ENCODE assay signal across 27 cellular contexts in the genomic region with DNA sequence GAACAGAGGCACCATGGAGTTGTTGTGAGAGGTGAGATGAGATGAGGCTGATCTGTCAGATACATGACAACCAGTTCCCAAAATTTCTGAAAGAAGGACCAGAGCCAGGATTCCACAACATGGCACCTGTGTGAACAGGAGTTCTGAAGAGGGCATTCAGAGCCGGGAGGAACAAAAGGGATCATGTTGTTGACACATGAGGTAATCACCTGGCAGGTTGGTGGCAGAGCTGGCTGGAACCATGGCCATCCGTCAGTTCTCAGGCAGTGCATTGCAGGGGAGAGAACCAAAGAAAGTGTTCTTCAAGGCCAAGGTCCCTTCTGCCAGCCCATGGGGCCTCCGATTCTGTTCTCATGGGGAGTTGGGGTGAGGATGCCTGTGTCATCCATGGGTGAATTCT. TPM values are rescaled to one million over a fixed set of nuclear protein-coding genes. Genes with fewer than 3 reads are reported as not detected.
A peak's percentile ranks its signal among the peaks of the same experiment; 100 is the strongest.
DNase-seq lines count a peak whose midpoint lies in the region; ATAC-seq lines count a peak whose summit lies in the region.
"Had no signal": no experiment of that assay in that cellular context is flagged by ENCODE, and none has a peak within 500 bp of the region (broad histone marks: within the 10 kb centered on the region; RNA-seq: fewer than 3 reads in every experiment).

No MANE protein-coding gene starts in this region.

- ATAC-seq in left lobe of liver (peak; percentile 98), HG03108 (IDR thresholded peaks at IDR 0.05; ENCODE audit: unreplicated experiment) (no peak), GM21360 (IDR thresholded peaks at IDR 0.05; ENCODE audit: unreplicated experiment) (no peak)
- ATAC-seq: foreskin keratinocyte; heart right ventricle; K562; lower lobe of right lung; mucosa of descending colon; right cardiac atrium; stimulated activated memory B cell treated with anti-CD40 and anti-IgM and Interleukin-4, amounts not matched to agents 10 μg/mL and 1 μg/mL and 100 μg/mL, for 72 hours had no signal

- DNase-seq in NCI-H2171 treated with DMSO at 0.1 percent for 48 hours (lab: John Stamatoyannopoulos, UW) (peak; percentile 58), NCI-H2171 (lab: John Stamatoyannopoulos, UW) (no peak), NCI-H2196 treated with DMSO at 0.1 percent for 48 hours (lab: John Stamatoyannopoulos, UW; ENCODE audit: unreplicated experiment) (peak; percentile 20), left lobe of liver (ENCODE audit: low spot score) (peak; percentile 82), GOT3 (lab: John Stamatoyannopoulos, UW) (no peak), SW 1271 (lab: John Stamatoyannopoulos, UW) (no peak)
- DNase-seq: activated CD4-positive, alpha-beta T cell treated with anti-CD3 and anti-CD28 coated beads for 1 hour; activated T-cell treated with anti-CD3 and anti-CD28 coated beads for 4 hours; anterior cingulate cortex; DMS79; endodermal cell; foreskin keratinocyte; GDM1; heart right ventricle; lower lobe of right lung; mucosa of descending colon; NCI-H1105; NCI-H2081 treated with DMSO at 0.1 percent for 48 hours; nephron progenitor cell; ovary; right cardiac atrium; SK-N-SH; stimulated activated CD4-positive, alpha-beta T cell treated with anti-CD3 and anti-CD28 coated beads, Interleukin-4, amount 100 ng/mL, for 24 hours had no signal

RNA-seq across cellular contexts. Expression of a gene that starts 49.3 kb away (rescaled TPM):
- total RNA-seq in left lobe of liver: 35.6 TPM

Comparison
In these comparisons a context has a peak if more than half of its experiments do, and no peak if none do; other contexts are left out.
1. DNase-seq: peak in NCI-H2171 treated with DMSO at 0.1 percent for 48 hours (single experiment), NCI-H2196 treated with DMSO at 0.1 percent for 48 hours (single experiment) and left lobe of liver (single experiment); none in NCI-H2171 (single experiment), GOT3 (single experiment) and SW 1271 (0 of 2).